Comparison of ENCODE assay signal across 8 cellular contexts in genomic region chr12:71415336-71416231, GRCh38. TPM values are rescaled to one million over a fixed set of nuclear protein-coding genes. Genes with fewer than 3 reads are reported as not detected.
DNase-seq lines count a peak whose midpoint lies in the region; ATAC-seq and TF ChIP-seq lines count a peak whose summit lies in the region.

No MANE protein-coding gene starts in this region.

- no peaks in the 10 kb centered on the region for H3K36me3 ChIP-seq in OCI-LY3 (replicated peaks; ENCODE audit: low read depth, low read length)
- H3K36me3 ChIP-seq in liver (ENCODE audit: control insufficient read depth in 4 of 4, insufficient read depth in 3 of 4, low read depth in 1 of 4, low read length in 3 of 4), result no peaks in the 10 kb centered on the region

- H4K20me1 ChIP-seq in OCI-LY3 (ENCODE audit: insufficient read depth, low read length), result no peaks in the 10 kb centered on the region

- H3K4me1 Mint-ChIP-seq in activated naive CD4-positive, alpha-beta T cell treated with anti-CD3 and anti-CD28 coated beads for 36 hours (ENCODE audit: low read depth), result no peaks in the 10 kb centered on the region

- H3K27ac ChIP-seq in OCI-LY3 (ENCODE audit: low read length) (no peak overlapping the region), liver (ENCODE audit: low read depth in 1 of 2, low read length in 2 of 2) (no peak overlapping the region)

- H3K4me3 ChIP-seq in OCI-LY3 (ENCODE audit: low read length), result no peak overlapping the region
- no peak overlapping the region for H3K4me3 ChIP-seq in liver (ENCODE audit: low read depth in 1 of 3, low read length in 3 of 3)

- no peak overlapping the region for H3K4me3 Mint-ChIP-seq in activated naive CD4-positive, alpha-beta T cell treated with anti-CD3 and anti-CD28 coated beads for 36 hours

- no peaks in the 10 kb centered on the region for H3K27me3 ChIP-seq in OCI-LY3 (ENCODE audit: low read depth, low read length)
- H3K27me3 ChIP-seq in liver (ENCODE audit: control insufficient read depth in 4 of 4, insufficient read depth in 4 of 4, low read length in 3 of 4), result no peaks in the 10 kb centered on the region

- CTCF ChIA-PET in activated naive CD4-positive, alpha-beta T cell treated with anti-CD3 and anti-CD28 coated beads for 36 hours (lab: Charles Lee), result interaction anchor here (0.5 to 4.0 kb wide), 15 partner anchors 9 to 338 kb away, joined by 3 to 59 read pairs (median 4); partner anchors contain the start of gene RAB21

- H3K79me2 ChIP-seq in OCI-LY3 (ENCODE audit: low read length), result no peaks in the 10 kb centered on the region

- H3K4me1 ChIP-seq in OCI-LY3 (ENCODE audit: low read length) (peaks cover 6% of the 10 kb centered on the region), liver (ENCODE audit: control insufficient read depth in 4 of 4, insufficient read depth in 4 of 4, low read length in 3 of 4) (no peaks in the 10 kb centered on the region)

- intact Hi-C loops in activated naive CD4-positive, alpha-beta T cell treated with anti-CD3 and anti-CD28 coated beads for 36 hours (cut with micrococcal nuclease), result loop anchor here (1.0 to 5.0 kb wide), 4 partner anchors 136 to 522 kb away; partner anchors contain the start of gene TPH2

- H3K9me3 ChIP-seq in OCI-LY3 (ENCODE audit: insufficient read depth, low read length) (no peaks in the 10 kb centered on the region), liver (ENCODE audit: control insufficient read depth in 4 of 4, low read length in 3 of 4) (peaks cover 0 to 3% (median 0%) of the 10 kb centered on the region in 4 donors)

- peaks cover 6% of the 10 kb centered on the region for H3K9me3 Mint-ChIP-seq in activated naive CD4-positive, alpha-beta T cell treated with anti-CD3 and anti-CD28 coated beads for 36 hours

- TF ChIP-seq RAD21 in liver (IDR thresholded peaks at IDR 0.05), result peak; percentile 86 to 91

- peak; percentile 92 for ATAC-seq in GM21619 (IDR thresholded peaks at IDR 0.05; ENCODE audit: unreplicated experiment)

- H3K27me3 Mint-ChIP-seq in activated naive CD4-positive, alpha-beta T cell treated with anti-CD3 and anti-CD28 coated beads for 36 hours (ENCODE audit: low read depth), result peaks cover 8% of the 10 kb centered on the region

- H3K9ac ChIP-seq in OCI-LY3 (ENCODE audit: low read length) (no peak overlapping the region), liver (ENCODE audit: low read depth in 1 of 2, low read length in 2 of 2) (no peak overlapping the region)

- H3K36me3 Mint-ChIP-seq in activated naive CD4-positive, alpha-beta T cell treated with anti-CD3 and anti-CD28 coated beads for 36 hours (ENCODE audit: low read depth), result peaks cover 2% of the 10 kb centered on the region

- WGBS in liver, result 17% methylated on average over 7 of the region's 7 CpGs

- peak; percentile 46 for DNase-seq in activated naive CD4-positive, alpha-beta T cell treated with anti-CD3 and anti-CD28 coated beads for 36 hours
- no peak for DNase-seq in activated naive CD4-positive, alpha-beta T cell treated with Interleukin-2 at 50 U/mL for 16 hours
- DNase-seq in HuH-7 (ENCODE audit: low spot score), result peak; percentile 55
- DNase-seq in cerebellum (ENCODE audit: low spot score), result peak; percentile 41
- DNase-seq in islet precursor cell, result no peak

- H3K27ac Mint-ChIP-seq in activated naive CD4-positive, alpha-beta T cell treated with anti-CD3 and anti-CD28 coated beads for 36 hours, result no peak overlapping the region

- peak; percentile 87 for TF ChIP-seq CTCF in OCI-LY3 (IDR thresholded peaks at IDR 0.05; ENCODE audit: low read depth, low read length)
- TF ChIP-seq CTCF in liver (IDR thresholded peaks at IDR 0.05; ENCODE audit: low read depth, low read length, missing input control), result peak; percentile 72

- H2AFZ ChIP-seq in OCI-LY3 (ENCODE audit: low read depth, low read length), result no peak overlapping the region

- no peak overlapping the region for H3K4me2 ChIP-seq in OCI-LY3 (ENCODE audit: low read length)

TF ChIP-seq in liver, 16 proteins besides CTCF, POLR2A, EP300 and RAD21:
- TF ChIP-seq FOXA2 (IDR thresholded peaks at IDR 0.05), result no peak
- TF ChIP-seq TAF1 (conservative IDR thresholded peaks at IDR 0.05), result no peak
- no peak for TF ChIP-seq FOXA1 (IDR thresholded peaks at IDR 0.05)
- no peak for TF ChIP-seq RXRA (IDR thresholded peaks at IDR 0.05)

RNA-seq across cellular contexts. Expression of gene LGR5, which starts 24.0 kb away (rescaled TPM):
- total RNA-seq in activated naive CD4-positive, alpha-beta T cell treated with anti-CD3 and anti-CD28 coated beads for 36 hours, result not detected
- total RNA-seq in cerebellum (0.91 TPM), liver (under 1 TPM; 0.67 to 0.98 TPM)
- under 1 TPM; 0.17 to 0.99 TPM for polyA plus RNA-seq in liver

Comparison
In these comparisons a context has a peak if more than half of its experiments do, and no peak if none do; other contexts are left out.
1. DNase-seq: peak in activated naive CD4-positive, alpha-beta T cell treated with anti-CD3 and anti-CD28 coated beads for 36 hours (single experiment), HuH-7 (single experiment) and cerebellum (single experiment); none in activated naive CD4-positive, alpha-beta T cell treated with Interleukin-2 at 50 U/mL for 16 hours (single experiment) and islet precursor cell (single experiment).